Comparison of ENCODE assay signal across 8 cellular contexts in genomic region chr10:102461187-102462054, GRCh38. TPM values are rescaled to one million over a fixed set of nuclear protein-coding genes. Genes with fewer than 3 reads are reported as not detected.
DNase-seq lines count a peak whose midpoint lies in the region; ATAC-seq and TF ChIP-seq lines count a peak whose summit lies in the region.

No MANE protein-coding gene starts in this region.

- no peaks in the 10 kb centered on the region for H4K20me1 ChIP-seq in GM23338 (replicated peaks; ENCODE audit: insufficient read depth)
- no peaks in the 10 kb centered on the region for H4K20me1 ChIP-seq in Loucy (ENCODE audit: insufficient read depth, low read length, poor library complexity, severe bottlenecking)
- H4K20me1 ChIP-seq in neural progenitor cell (ENCODE audit: low read depth), result peaks cover 9% of the 10 kb centered on the region

- DNase-seq in DMS79 treated with DMSO at 0.1 percent for 48 hours (lab: John Stamatoyannopoulos, UW), result peak; percentile 67
- DNase-seq in GM23338 (ENCODE audit: low spot score), result peak; percentile 98
- DNase-seq in RWPE2 (ENCODE audit: low spot score), result peak; percentile 92
- DNase-seq in activated gamma-delta T cell (lab: John Stamatoyannopoulos, UW), result peak; percentile 88
- DNase-seq in fibroblast of villous mesenchyme (ENCODE audit: low read depth), result peak; percentile 77
- DNase-seq in neural progenitor cell (ENCODE audit: low spot score), result peak; percentile 99
- peak; percentile 47 for DNase-seq in stromal cell of bone marrow (ENCODE audit: low read depth)

- H3K4me2 ChIP-seq in GM23338 (peak overlapping the region; percentile 96), Loucy (ENCODE audit: low read depth, low read length, poor library complexity, severe bottlenecking) (peak overlapping the region; percentile 98), neural progenitor cell (peak overlapping the region; percentile 88)

- ATAC-seq in GM23338, result peak; percentile 80
- peak; percentile 94 for ATAC-seq in RWPE2 (ENCODE audit: low read depth)

- H3K9me3 ChIP-seq in Loucy (ENCODE audit: insufficient read depth, low read depth, low read length) (no peaks in the 10 kb centered on the region), RWPE2 (ENCODE audit: severe bottlenecking) (no peaks in the 10 kb centered on the region), neural progenitor cell (ENCODE audit: low read depth) (no peaks in the 10 kb centered on the region)

- H3K9me3 Mint-ChIP-seq in GM23338 (no peaks in the 10 kb centered on the region), neural progenitor cell (no peaks in the 10 kb centered on the region)

- peak overlapping the region; percentile 90 for H3K27ac Mint-ChIP-seq in GM23338
- H3K27ac Mint-ChIP-seq in neural progenitor cell, result no peak overlapping the region

- H3K36me3 ChIP-seq in GM23338 (ENCODE audit: insufficient read depth), result no peaks in the 10 kb centered on the region
- H3K36me3 ChIP-seq in Loucy (ENCODE audit: insufficient read depth, low read length), result no peaks in the 10 kb centered on the region
- no peaks in the 10 kb centered on the region for H3K36me3 ChIP-seq in RWPE2 (ENCODE audit: low read depth)
- H3K36me3 ChIP-seq in neural progenitor cell, result no peaks in the 10 kb centered on the region

- H3K4me3 Mint-ChIP-seq in GM23338 (peak overlapping the region; percentile 90), neural progenitor cell (peak overlapping the region; percentile 92)

- H3K27me3 ChIP-seq in GM23338 (ENCODE audit: insufficient read depth) (peaks cover 5% of the 10 kb centered on the region; the same call in 1 of the 2 replicates), Loucy (ENCODE audit: insufficient read depth, low read length, poor library complexity, severe bottlenecking) (no peaks in the 10 kb centered on the region), RWPE2 (ENCODE audit: insufficient read depth, poor library complexity, severe bottlenecking) (no peaks in the 10 kb centered on the region), neural progenitor cell (peaks cover 31% of the 10 kb centered on the region)

- no peaks in the 10 kb centered on the region for H3K9me2 ChIP-seq in GM23338 (ENCODE audit: insufficient read depth)
- H3K9me2 ChIP-seq in Loucy (replicated peaks; ENCODE audit: low read depth, low read length), result no peaks in the 10 kb centered on the region

- H3K27me3 Mint-ChIP-seq in GM23338 (ENCODE audit: insufficient read depth, low read depth, poor library complexity), result peaks cover 19% of the 10 kb centered on the region
- peaks cover 10% of the 10 kb centered on the region for H3K27me3 Mint-ChIP-seq in neural progenitor cell (ENCODE audit: insufficient read depth, low read depth)

- H3K36me3 Mint-ChIP-seq in GM23338 (ENCODE audit: low read depth) (peaks cover 4% of the 10 kb centered on the region), neural progenitor cell (peaks cover 1% of the 10 kb centered on the region)

- H3K4me1 ChIP-seq in GM23338 (ENCODE audit: insufficient read depth) (peaks cover 29% of the 10 kb centered on the region), Loucy (ENCODE audit: insufficient read depth, low read length, poor library complexity, severe bottlenecking) (peaks cover 16% of the 10 kb centered on the region), RWPE2 (ENCODE audit: insufficient read depth, poor library complexity, severe bottlenecking) (peaks cover 4% of the 10 kb centered on the region), neural progenitor cell (peaks cover 17% of the 10 kb centered on the region)

- H2AFZ ChIP-seq in GM23338 (peak overlapping the region; percentile 94), Loucy (ENCODE audit: low read length) (peak overlapping the region; percentile 99), neural progenitor cell (replicated peaks) (peak overlapping the region; percentile 94)

- peaks cover 36% of the 10 kb centered on the region for H3K4me1 Mint-ChIP-seq in GM23338
- H3K4me1 Mint-ChIP-seq in neural progenitor cell, result peaks cover 30% of the 10 kb centered on the region

- H3K4me3 ChIP-seq in GM23338, result peak overlapping the region; percentile 85
- peak overlapping the region; percentile 87 for H3K4me3 ChIP-seq in Loucy (ENCODE audit: low read length, poor library complexity, severe bottlenecking)
- peak overlapping the region; percentile 39 for H3K4me3 ChIP-seq in RWPE2 (ENCODE audit: severe bottlenecking)
- peak overlapping the region; percentile 66 for H3K4me3 ChIP-seq in fibroblast of villous mesenchyme (ENCODE audit: low read depth, low read length)
- H3K4me3 ChIP-seq in neural progenitor cell, result peak overlapping the region; percentile 49

- H3F3A ChIP-seq in GM23338 (replicated peaks; ENCODE audit: low read depth), result 0 out of 2 replicates have a peak, but pooled peaks cover 21% of the 10 kb centered on the region
- no peaks in the 10 kb centered on the region for H3F3A ChIP-seq in Loucy (ENCODE audit: low read depth)
- peaks cover 25% of the 10 kb centered on the region for H3F3A ChIP-seq in neural progenitor cell (ENCODE audit: low read depth)

- H3K79me2 ChIP-seq in GM23338 (replicated peaks; ENCODE audit: insufficient read depth) (peaks cover 23% of the 10 kb centered on the region; the same call in 1 of the 2 replicates), Loucy (ENCODE audit: insufficient read depth, low read length) (no peaks in the 10 kb centered on the region), neural progenitor cell (ENCODE audit: low read depth) (no peaks in the 10 kb centered on the region)

- peak overlapping the region; percentile 68 for H3K27ac ChIP-seq in GM23338 (ENCODE audit: low read depth)
- H3K27ac ChIP-seq in RWPE2 (ENCODE audit: poor library complexity, severe bottlenecking), result no peak overlapping the region
- H3K27ac ChIP-seq in neural progenitor cell, result no peak overlapping the region

- TF ChIP-seq CTCF in GM23338 (conservative IDR thresholded peaks at IDR 0.05; ENCODE audit: low read depth in 2 of 2) (no peak), Loucy (conservative IDR thresholded peaks at IDR 0.05; ENCODE audit: low read length) (no peak), RWPE2 (IDR thresholded peaks at IDR 0.05; ENCODE audit: poor library complexity, severe bottlenecking) (no peak), fibroblast of villous mesenchyme (IDR thresholded peaks at IDR 0.05; ENCODE audit: insufficient read depth, low read depth, low read length) (no peak), neural progenitor cell (IDR thresholded peaks at IDR 0.05) (no peak)

- H3K9ac ChIP-seq in Loucy (ENCODE audit: low read depth, low read length, poor library complexity, severe bottlenecking) (peak overlapping the region; percentile 69), neural progenitor cell (no peak overlapping the region)

TF ChIP-seq in GM23338, 12 proteins besides CTCF, POLR2A, EP300 and RAD21 (continues in another document):
- peak; percentile 87 for TF ChIP-seq POLR2AphosphoS5 (IDR thresholded peaks at IDR 0.05; ENCODE audit: low read depth)
- TF ChIP-seq ZNF331 (CRISPR knock-in tag; IDR thresholded peaks at IDR 0.05; ENCODE audit: low read depth), result no peak
- no peak for TF ChIP-seq EZH2phosphoT487 (IDR thresholded peaks at IDR 0.05; ENCODE audit: unreplicated experiment)
- TF ChIP-seq EZH2 (IDR thresholded peaks at IDR 0.05; ENCODE audit: low read depth, unreplicated experiment), result no peak
- peak; percentile 81 for TF ChIP-seq CREB1 (CRISPR knock-in tag; IDR thresholded peaks at IDR 0.05; ENCODE audit: low read depth)
- no peak for TF ChIP-seq STAT1 (IDR thresholded peaks at IDR 0.05; ENCODE audit: unreplicated experiment)
- TF ChIP-seq ETS1 (IDR thresholded peaks at IDR 0.05), result peak; percentile 84

RNA-seq across cellular contexts. Expression of gene C10orf95, which starts 10.1 kb away (rescaled TPM):
- 0.69 TPM in 1 of 2 replicates, not detected in the other for total RNA-seq in GM23338 (2014; rRNA removed; shearing (Covaris generic))
- polyA plus RNA-seq in GM23338 (2016; fragmentation: Nextera tagmentation; extraction: Ambion mirVana), result 1.1 and 1.5 TPM in 2 replicates
- total RNA-seq in fibroblast of villous mesenchyme, result not detected in 2 replicates
- total RNA-seq in neural progenitor cell (ENCODE audit: low replicate concordance), result not detected in 2 replicates

RNA-seq across cellular contexts. Expression of gene CUEDC2, which starts 29.0 kb away (rescaled TPM):
- total RNA-seq in GM23338 (2014; rRNA removed; shearing (Covaris generic)), result 37.0 and 39.2 TPM in 2 replicates
- 37.3 and 47.3 TPM in 2 replicates for polyA plus RNA-seq in GM23338 (2016; fragmentation: Nextera tagmentation; extraction: Ambion mirVana)
- total RNA-seq in fibroblast of villous mesenchyme (51.0 and 54.8 TPM in 2 replicates), neural progenitor cell (ENCODE audit: low replicate concordance) (64.0 and 97.4 TPM in 2 replicates)

RNA-seq across cellular contexts. Expression of gene FBXL15, which starts 40.8 kb away (rescaled TPM):
- 29.7 and 36.1 TPM in 2 replicates for total RNA-seq in GM23338 (2014; rRNA removed; shearing (Covaris generic))
- polyA plus RNA-seq in GM23338 (2016; fragmentation: Nextera tagmentation; extraction: Ambion mirVana), result 18.4 and 18.5 TPM in 2 replicates
- total RNA-seq in fibroblast of villous mesenchyme (4.3 and 8.4 TPM in 2 replicates), neural progenitor cell (ENCODE audit: low replicate concordance) (4.4 and 12.2 TPM in 2 replicates)

RNA-seq across cellular contexts. Expression of gene ACTR1A, which starts 41.1 kb away (rescaled TPM):
- 96.9 and 101 TPM in 2 replicates for total RNA-seq in GM23338 (2014; rRNA removed; shearing (Covaris generic))
- 39.4 and 41.2 TPM in 2 replicates for polyA plus RNA-seq in GM23338 (2016; fragmentation: Nextera tagmentation; extraction: Ambion mirVana)
- total RNA-seq in fibroblast of villous mesenchyme (130 and 142 TPM in 2 replicates), neural progenitor cell (ENCODE audit: low replicate concordance) (86.9 and 133 TPM in 2 replicates)

RNA-seq across cellular contexts. Expression of gene SUFU, which starts 42.4 kb away (rescaled TPM):
- 5.6 and 6.6 TPM in 2 replicates for total RNA-seq in GM23338 (2014; rRNA removed; shearing (Covaris generic))
- polyA plus RNA-seq in GM23338 (2016; fragmentation: Nextera tagmentation; extraction: Ambion mirVana), result 2.8 and 3.3 TPM in 2 replicates
- 2.3 and 3.9 TPM in 2 replicates for total RNA-seq in fibroblast of villous mesenchyme
- total RNA-seq in neural progenitor cell (ENCODE audit: low replicate concordance), result 11.5 and 14.7 TPM in 2 replicates

Comparison
In these comparisons a context has a peak if more than half of its experiments do, and no peak if none do; other contexts are left out.
1. DNase-seq: peak in every context shown above with its lines; median percentile 99 in neural progenitor cell; 98 in GM23338; 92 in RWPE2; 88 in activated gamma-delta T cell; 77 in fibroblast of villous mesenchyme; 67 in DMS79 treated with DMSO at 0.1 percent for 48 hours; 47 in stromal cell of bone marrow.